8 cellular contexts compared by ENCODE assay signal in genomic region chr13:108226184-108226583, GRCh38. TPM values are rescaled to one million over a fixed set of nuclear protein-coding genes. Genes with fewer than 3 reads are reported as not detected.
DNase-seq lines count a peak whose midpoint lies in the region; ATAC-seq and TF ChIP-seq lines count a peak whose summit lies in the region.

No MANE protein-coding gene starts in this region.

- peak overlapping the region; percentile 31 for H3K27ac Mint-ChIP-seq in CD4-positive, alpha-beta T cell
- H3K27ac Mint-ChIP-seq in Calu3 (ENCODE audit: unreplicated experiment), result no peak overlapping the region

- H3K36me3 Mint-ChIP-seq in CD4-positive, alpha-beta T cell (ENCODE audit: low read depth), result peaks cover 30% of the 10 kb centered on the region
- H3K36me3 Mint-ChIP-seq in Calu3 (ENCODE audit: insufficient read depth, unreplicated experiment), result no peaks in the 10 kb centered on the region

- POLR2A ChIA-PET in CD4-positive, alpha-beta T cell (lab: Charles Lee), result no interaction called here

- H3K4me1 Mint-ChIP-seq in CD4-positive, alpha-beta T cell (ENCODE audit: low read depth), result peaks cover 79% of the 10 kb centered on the region
- H3K4me1 Mint-ChIP-seq in Calu3 (ENCODE audit: low read depth, unreplicated experiment), result peaks cover 9% of the 10 kb centered on the region

- TF ChIP-seq CTCF in CD4-positive, alpha-beta T cell (IDR thresholded peaks at IDR 0.05), result no peak
- TF ChIP-seq CTCF in foreskin keratinocyte (conservative IDR thresholded peaks at IDR 0.05) (no peak), Calu3 (IDR thresholded peaks at IDR 0.05; ENCODE audit: unreplicated experiment) (no peak)

- H3K27me3 Mint-ChIP-seq in CD4-positive, alpha-beta T cell, result no peaks in the 10 kb centered on the region
- H3K27me3 Mint-ChIP-seq in Calu3 (ENCODE audit: unreplicated experiment), result no peaks in the 10 kb centered on the region

- no peaks in the 10 kb centered on the region for H3K9me3 Mint-ChIP-seq in CD4-positive, alpha-beta T cell
- no peaks in the 10 kb centered on the region for H3K9me3 Mint-ChIP-seq in Calu3 (ENCODE audit: low read depth, unreplicated experiment)

- peak; percentile 43 for ATAC-seq in CD4-positive, alpha-beta T cell (ENCODE audit: poor library complexity)
- ATAC-seq in GM19324 (IDR thresholded peaks at IDR 0.05; ENCODE audit: low FRiP score, unreplicated experiment) (peak; percentile 33), foreskin keratinocyte (peak; percentile 28)

- peak overlapping the region; percentile 26 for H3K4me3 Mint-ChIP-seq in CD4-positive, alpha-beta T cell
- no peak overlapping the region for H3K4me3 Mint-ChIP-seq in Calu3 (ENCODE audit: low read depth, unreplicated experiment)

- H3K4me1 ChIP-seq in foreskin keratinocyte, result no peaks in the 10 kb centered on the region

- no peak overlapping the region for H3K27ac ChIP-seq in CD4-positive, alpha-beta T cell (ENCODE audit: low read depth, low read length)
- H3K27ac ChIP-seq in foreskin keratinocyte, result no peak overlapping the region

- no peak for DNase-seq in CD4-positive, alpha-beta T cell
- DNase-seq in NCI-H1092 treated with DMSO at 0.1 percent for 48 hours (lab: John Stamatoyannopoulos, UW) (peak; percentile 82), foreskin keratinocyte (no peak), posterior vena cava (ENCODE audit: low spot score) (no peak), DMS114 treated with DMSO at 0.1 percent for 48 hours (lab: John Stamatoyannopoulos, UW; ENCODE audit: unreplicated experiment) (no peak), nucleus accumbens (lab: John Stamatoyannopoulos, UW) (no peak), Calu3 (no peak)

- CTCF ChIA-PET in CD4-positive, alpha-beta T cell (lab: Charles Lee), result no interaction called here
- CTCF ChIA-PET in Calu3 (lab: Charles Lee), result no interaction called here

- H3K9me3 ChIP-seq in CD4-positive, alpha-beta T cell (ENCODE audit: control insufficient read depth, low read length), result no peaks in the 10 kb centered on the region

- intact Hi-C loops in CD4-positive, alpha-beta T cell (cut with DNase I, micrococcal nuclease), result loop anchor here (5.0 to 10.0 kb wide), 3 partner anchors 49 to 281 kb away; no protein-coding TSS in a partner anchor
- intact Hi-C loops in posterior vena cava (cut with DNase I), result no loop called here
- intact Hi-C loops in Calu3 (cut with micrococcal nuclease; ENCODE audit: unreplicated experiment), result loop anchor here (10.0 kb wide), 1 partner anchor 669 kb away; no protein-coding TSS in a partner anchor

- no TSS peak for BruUV-seq in Calu3 (replicated peaks; lab: Mats Ljungman, UMichigan)

- H3K27me3 ChIP-seq in CD4-positive, alpha-beta T cell (ENCODE audit: control insufficient read depth, insufficient read depth, low read length), result no peaks in the 10 kb centered on the region
- no peaks in the 10 kb centered on the region for H3K27me3 ChIP-seq in foreskin keratinocyte

RNA-seq across cellular contexts. Expression of gene ABHD13, which starts 8.0 kb away (rescaled TPM):
- 10 to 100 TPM; 18.0 to 18.6 TPM for total RNA-seq in CD4-positive, alpha-beta T cell
- total RNA-seq in foreskin keratinocyte, result 7.0 TPM in 2 replicates
- 3.3 and 3.8 TPM in 2 replicates for polyA plus RNA-seq in foreskin keratinocyte
- 10 to 100 TPM in 1 of 2 donors, 1 to 10 TPM in 1; 9.4 to 11.9 TPM for total RNA-seq in posterior vena cava
- total RNA-seq in Calu3 (2022), result 3.2 and 3.4 TPM in 2 replicates

RNA-seq across cellular contexts. Expression of gene LIG4, which starts 10.8 kb away (rescaled TPM):
- 1 to 10 TPM; 1.5 to 1.6 TPM for total RNA-seq in CD4-positive, alpha-beta T cell
- total RNA-seq in foreskin keratinocyte (12.1 and 12.2 TPM in 2 replicates), posterior vena cava (10 to 100 TPM; 10.1 to 17.2 TPM), Calu3 (2022) (2.7 and 3.1 TPM in 2 replicates)
- polyA plus RNA-seq in foreskin keratinocyte, result 2.7 and 3.3 TPM in 2 replicates

RNA-seq across cellular contexts. Expression of gene TNFSF13B, which starts 43.3 kb away (rescaled TPM):
- 1 to 10 TPM; 1.6 to 1.8 TPM for total RNA-seq in CD4-positive, alpha-beta T cell
- 0.07 and 0.17 TPM in 2 replicates for total RNA-seq in foreskin keratinocyte
- 0.09 and 0.13 TPM in 2 replicates for polyA plus RNA-seq in foreskin keratinocyte
- total RNA-seq in posterior vena cava, result 10 to 100 TPM in 1 of 2 donors, 1 to 10 TPM in 1; 6.0 to 13.0 TPM
- 0.97 and 1.8 TPM in 2 replicates for total RNA-seq in Calu3 (2022)

Comparison
In these comparisons a context has a peak if more than half of its experiments do, and no peak if none do; other contexts are left out.
1. intact Hi-C loops: an anchor here in CD4-positive, alpha-beta T cell (5.0 to 10.0 kb wide) and Calu3 (10.0 kb wide); none called in posterior vena cava.